In the genomic region with DNA sequence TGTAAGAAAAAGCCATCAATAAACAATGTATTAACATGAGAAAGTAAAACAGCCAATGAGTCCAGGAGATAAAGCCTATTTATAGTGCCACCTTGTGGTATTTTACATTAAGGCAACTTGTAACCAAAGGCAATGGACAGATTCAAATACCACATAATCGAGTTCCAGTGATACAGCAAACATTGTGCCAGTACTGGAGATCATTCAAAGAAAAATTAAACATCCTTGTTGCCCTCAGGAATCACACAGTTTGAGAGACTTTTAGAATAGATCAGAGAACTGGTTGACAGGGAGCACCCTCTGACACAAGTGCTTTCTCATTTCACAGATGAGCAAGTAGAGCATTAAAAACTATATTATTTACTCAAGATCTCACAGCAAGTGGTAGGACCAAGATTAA, we compare ENCODE assay signal across 8 cellular contexts.
A peak's percentile ranks its signal among the peaks of the same experiment; 100 is the strongest.
DNase-seq lines count a peak whose midpoint lies in the region; ATAC-seq and TF ChIP-seq lines count a peak whose summit lies in the region.

No MANE protein-coding gene starts in this region.

- no peak for TF ChIP-seq EP300 in transverse colon (IDR thresholded peaks at IDR 0.05; ENCODE audit: low read depth)

- no TSS peak for BruUV-seq in mammary epithelial cell (replicated peaks; lab: Mats Ljungman, UMichigan)

- no peak overlapping the region for H3K9ac ChIP-seq in mammary epithelial cell (ENCODE audit: insufficient read depth, low read length)

- H3K27ac ChIP-seq in mammary epithelial cell (ENCODE audit: insufficient read depth, low read depth, low read length) = no peak overlapping the region
- no peak overlapping the region for H3K27ac ChIP-seq in transverse colon

- H3K4me1 ChIP-seq in mammary epithelial cell (ENCODE audit: insufficient read depth, low read length) (no peaks in the 10 kb centered on the region), transverse colon (no peaks in the 10 kb centered on the region)

- H3K36me3 ChIP-seq in mammary epithelial cell (ENCODE audit: insufficient read depth, low read length) = peaks cover 7% of the 10 kb centered on the region
- H3K36me3 ChIP-seq in kidney epithelial cell (ENCODE audit: control insufficient read depth, insufficient read depth, low read length) = no peaks in the 10 kb centered on the region
- no peaks in the 10 kb centered on the region for H3K36me3 ChIP-seq in transverse colon

- CTCF ChIA-PET in mammary epithelial cell (lab: Charles Lee; ENCODE audit: low non-redundant PET) = no interaction called here

- TF ChIP-seq CTCF in mammary epithelial cell (conservative IDR thresholded peaks at IDR 0.05 in 1 of 2, IDR thresholded peaks at IDR 0.05 in 1 of 2; ENCODE audit: extremely low read depth in 1 of 2, insufficient read depth in 1 of 2, low read depth in 1 of 2, low read length in 2 of 2) (peak; percentile 72 to 82), kidney epithelial cell (IDR thresholded peaks at IDR 0.05; ENCODE audit: insufficient read depth, low read length, poor library complexity, severe bottlenecking) (peak; percentile 69), transverse colon (IDR thresholded peaks at IDR 0.05) (peak; percentile 58 to 70 (median 66))

- H4K20me1 ChIP-seq in mammary epithelial cell (ENCODE audit: insufficient read depth, low read length) = no peaks in the 10 kb centered on the region

- no peaks in the 10 kb centered on the region for H3K79me2 ChIP-seq in mammary epithelial cell (ENCODE audit: insufficient read depth, low read length)

- no peak for TF ChIP-seq POLR2A in transverse colon (IDR thresholded peaks at IDR 0.05)

- H3K9me3 ChIP-seq in mammary epithelial cell (replicated peaks; ENCODE audit: insufficient read depth, low read length) = no peaks in the 10 kb centered on the region
- no peaks in the 10 kb centered on the region for H3K9me3 ChIP-seq in transverse colon

- ATAC-seq in Right ventricle myocardium inferior (peak; percentile 54), HG03103 (IDR thresholded peaks at IDR 0.05; ENCODE audit: low read depth, unreplicated experiment) (peak; percentile 63), HG02623 (IDR thresholded peaks at IDR 0.05; ENCODE audit: unreplicated experiment) (no peak)

- in situ Hi-C loops in mammary epithelial cell (cut with MboI; ENCODE audit: low sequenced_read_pairs in 2 of 2) (no loop called here), transverse colon (cut with MboI; ENCODE audit: low pct_ligation_motif_present in 1 of 4, low pct_unique_long_range_greater_than_20kb in 1 of 4, low sequenced_read_pairs in 3 of 4) (loop anchor here (10.0 to 25.0 kb wide), 3 partner anchors 218 to 243 kb away; no protein-coding TSS in a partner anchor)

- no peak overlapping the region for H2AFZ ChIP-seq in mammary epithelial cell (ENCODE audit: low read depth, low read length)

- WGBS in mammary epithelial cell (ENCODE audit: low coverage, missing lambda C conversion rate) = 0% methylated on average over 1 of the region's 1 CpG
- WGBS in transverse colon (ENCODE audit: low coverage in 1 of 2), 2 donors = 0% methylated on average over 1 of the region's 1 CpG

- dilution Hi-C loops in mammary epithelial cell (cut with HindIII; ENCODE audit: low sequenced_read_pairs) = no loop called here

- intact Hi-C loops in Right ventricle myocardium inferior (cut with DNase I) = loop anchor here (2.0 kb wide), 1 partner anchor 230 kb away; no protein-coding TSS in a partner anchor
- intact Hi-C loops in cardiac septum (cut with DNase I) = loop anchor here (5.0 kb wide), 1 partner anchor 233 kb away; no protein-coding TSS in a partner anchor
- intact Hi-C loops in mammary epithelial cell (cut with micrococcal nuclease) = loop anchor here (1.0 to 5.0 kb wide), 3 partner anchors 94 to 252 kb away; no protein-coding TSS in a partner anchor
- intact Hi-C loops in transverse colon (cut with DNase I; ENCODE audit: low total_unique reads) = loop anchor here (5.0 kb wide), 1 partner anchor 233 kb away; no protein-coding TSS in a partner anchor

- H3K4me2 ChIP-seq in mammary epithelial cell (ENCODE audit: insufficient read depth, low read depth, low read length) = no peak overlapping the region

- no peak for DNase-seq in Right ventricle myocardium inferior (ENCODE audit: missing footprints)
- no peak for DNase-seq in cardiac septum (ENCODE audit: low spot score)
- DNase-seq in NCI-H748 (lab: John Stamatoyannopoulos, UW; ENCODE audit: unreplicated experiment) = peak; percentile 54
- DNase-seq in mammary epithelial cell = peak; percentile 40
- DNase-seq in kidney epithelial cell (ENCODE audit: low read depth) = no peak
- no peak for DNase-seq in transverse colon

- H3K4me3 ChIP-seq in mammary epithelial cell (replicated peaks in 1 of 3; ENCODE audit: insufficient read depth in 1 of 3, low read depth in 2 of 3, low read length in 3 of 3) (no peak overlapping the region), kidney epithelial cell (ENCODE audit: low read depth, low read length) (no peak overlapping the region), transverse colon (no peak overlapping the region)

- H3K27me3 ChIP-seq in mammary epithelial cell (ENCODE audit: insufficient read depth, low read length) (no peaks in the 10 kb centered on the region), kidney epithelial cell (ENCODE audit: control insufficient read depth, insufficient read depth, low read length) (no peaks in the 10 kb centered on the region), transverse colon (no peaks in the 10 kb centered on the region)

Comparison
In these comparisons a context has a peak if more than half of its experiments do, and no peak if none do; other contexts are left out.
1. DNase-seq: peak in NCI-H748 (single experiment) and mammary epithelial cell (single experiment); none in Right ventricle myocardium inferior (single experiment), cardiac septum (single experiment), kidney epithelial cell (single experiment) and transverse colon (single experiment).
2. in situ Hi-C loops: an anchor here in transverse colon (10.0 to 25.0 kb wide); none called in mammary epithelial cell.
3. Peak in every context shown above with its lines, with median percentiles within 50 percentile points of each other: CTCF ChIP-seq.